In genomic region chr6:140921366-140922226, GRCh38 we compare ENCODE assay signal across 8 cellular contexts.
DNase-seq lines count a peak whose midpoint lies in the region; ATAC-seq and TF ChIP-seq lines count a peak whose summit lies in the region.

No MANE protein-coding gene starts in this region.

- POLR2A ChIA-PET in BJ (lab: Charles Lee): no interaction called here

- no peak overlapping the region for H3K23ac ChIP-seq in neuronal stem cell (ENCODE audit: low read depth, low read length, poor library complexity)

- H3K18ac ChIP-seq in neuronal stem cell (ENCODE audit: low read length): no peak overlapping the region

- peak; percentile 41 for DNase-seq in BJ (ENCODE audit: low read depth)
- DNase-seq in HT-29 (ENCODE audit: low spot score): peak; percentile 71
- DNase-seq in RWPE2 (ENCODE audit: low spot score): no peak
- no peak for DNase-seq in esophagus muscularis mucosa (ENCODE audit: extremely low spot score)
- peak; percentile 8 for DNase-seq in neuronal stem cell (ENCODE audit: low spot score)
- no peak for DNase-seq in stimulated activated CD4-positive, alpha-beta T cell treated with anti-CD3 and anti-CD28 coated beads, Interleukin-2, amount 100 ng/mL, for 48 hours
- DNase-seq in NK-92 (lab: John Stamatoyannopoulos, UW; ENCODE audit: unreplicated experiment): no peak

- no peak overlapping the region for H4K8ac ChIP-seq in neuronal stem cell (ENCODE audit: low read depth, low read length)

- H3K4ac ChIP-seq in neuronal stem cell (ENCODE audit: low read length): no peak overlapping the region

- intact Hi-C loops in esophagus muscularis mucosa (cut with DNase I): loop anchor here (10.0 kb wide), 1 partner anchor 1557 kb away; no protein-coding TSS in a partner anchor

- peak; percentile 72 for ATAC-seq in GM18519 (IDR thresholded peaks at IDR 0.05; ENCODE audit: low FRiP score, unreplicated experiment)
- peak; percentile 98 for ATAC-seq in RWPE2 (ENCODE audit: low read depth)

- H3K27ac ChIP-seq in RWPE2 (ENCODE audit: poor library complexity, severe bottlenecking): no peak overlapping the region
- H3K27ac ChIP-seq in esophagus muscularis mucosa (replicated peaks in 1 of 4): no peak overlapping the region
- no peak overlapping the region for H3K27ac ChIP-seq in neuronal stem cell (replicated peaks; ENCODE audit: low read length)

- H2BK12ac ChIP-seq in neuronal stem cell (ENCODE audit: low read length): no peak overlapping the region

- no peak overlapping the region for H2AK5ac ChIP-seq in neuronal stem cell (ENCODE audit: low read depth, low read length)

- H3K14ac ChIP-seq in neuronal stem cell (ENCODE audit: low read length): no peak overlapping the region

- H3K27me3 ChIP-seq in BJ (ENCODE audit: control insufficient read depth, insufficient read depth, low read length): no peaks in the 10 kb centered on the region
- H3K27me3 ChIP-seq in RWPE2 (ENCODE audit: insufficient read depth, poor library complexity, severe bottlenecking): no peaks in the 10 kb centered on the region
- H3K27me3 ChIP-seq in esophagus muscularis mucosa: no peaks in the 10 kb centered on the region
- no peaks in the 10 kb centered on the region for H3K27me3 ChIP-seq in neuronal stem cell (ENCODE audit: control insufficient read depth in 3 of 3, insufficient read depth in 3 of 3, low read depth in 1 of 3, low read length in 3 of 3)

- H2BK5ac ChIP-seq in neuronal stem cell (ENCODE audit: low read length): no peak overlapping the region

- no peak overlapping the region for H3K4me2 ChIP-seq in neuronal stem cell (ENCODE audit: insufficient read depth, low read length, poor library complexity, severe bottlenecking)

- WGBS in esophagus muscularis mucosa: 58% methylated on average over 4 of the region's 4 CpGs
- no CpG with 5 or more reads among the region's 4 CpGs for WGBS in neuronal stem cell (ENCODE audit: extremely low coverage in 2 of 2, insufficient read length in 2 of 2, insufficient replicate concordance in 1 of 2), 2 donors

- H2AFZ ChIP-seq in neuronal stem cell (ENCODE audit: low read length): no peak overlapping the region

- H3K36me3 ChIP-seq in BJ (ENCODE audit: control insufficient read depth, insufficient read depth, low read length) (no peaks in the 10 kb centered on the region), RWPE2 (ENCODE audit: low read depth) (no peaks in the 10 kb centered on the region), esophagus muscularis mucosa (no peaks in the 10 kb centered on the region), neuronal stem cell (replicated peaks in 1 of 2; ENCODE audit: control insufficient read depth in 2 of 2, insufficient read depth in 2 of 2, low read length in 2 of 2) (no peaks in the 10 kb centered on the region)

- H3K9me3 ChIP-seq in RWPE2 (ENCODE audit: severe bottlenecking) (no peaks in the 10 kb centered on the region), esophagus muscularis mucosa (peaks cover 0 to 5% (median 0%) of the 10 kb centered on the region in 4 donors), neuronal stem cell (replicated peaks in 1 of 2; ENCODE audit: control insufficient read depth in 2 of 2, insufficient read depth in 1 of 2, low read depth in 1 of 2, low read length in 2 of 2) (no peaks in the 10 kb centered on the region)

- CTCF ChIA-PET in BJ (lab: Yijun Ruan, JAX): interaction anchor here (0.7 to 1.2 kb wide), 3 partner anchors 63 to 434 kb away, joined by 3 to 5 read pairs (median 3); no protein-coding TSS in a partner anchor

- H2BK120ac ChIP-seq in neuronal stem cell (ENCODE audit: low read depth, low read length): no peak overlapping the region

- no peak overlapping the region for H3K4me3 ChIP-seq in BJ (ENCODE audit: low read depth, low read length)
- H3K4me3 ChIP-seq in RWPE2 (ENCODE audit: severe bottlenecking): no peak overlapping the region
- no peak overlapping the region for H3K4me3 ChIP-seq in esophagus muscularis mucosa
- no peak overlapping the region for H3K4me3 ChIP-seq in neuronal stem cell (ENCODE audit: low read length in 2 of 2)

- no peak for TF ChIP-seq POLR2A in esophagus muscularis mucosa (IDR thresholded peaks at IDR 0.05; ENCODE audit: low read depth)

- no peaks in the 10 kb centered on the region for H3K79me1 ChIP-seq in neuronal stem cell (ENCODE audit: low read depth, low read length)

- TF ChIP-seq CTCF in BJ (IDR thresholded peaks at IDR 0.05; ENCODE audit: insufficient read depth, low read depth, low read length) (peak; percentile 81), RWPE2 (IDR thresholded peaks at IDR 0.05; ENCODE audit: poor library complexity, severe bottlenecking) (peak; percentile 89), esophagus muscularis mucosa (IDR thresholded peaks at IDR 0.05) (peak; percentile 49 to 65 (median 53))

- no peak overlapping the region for H4K91ac ChIP-seq in neuronal stem cell (ENCODE audit: low read depth, low read length, poor library complexity)

- H3K9ac ChIP-seq in neuronal stem cell (ENCODE audit: low read depth, low read length, poor library complexity): no peak overlapping the region

- H3K4me1 ChIP-seq in RWPE2 (ENCODE audit: insufficient read depth, poor library complexity, severe bottlenecking): peaks cover 8% of the 10 kb centered on the region
- H3K4me1 ChIP-seq in esophagus muscularis mucosa: no peaks in the 10 kb centered on the region
- no peaks in the 10 kb centered on the region for H3K4me1 ChIP-seq in neuronal stem cell (ENCODE audit: control insufficient read depth in 2 of 2, insufficient read depth in 1 of 2, low read depth in 1 of 2, low read length in 2 of 2)

- no peak for TF ChIP-seq EP300 in esophagus muscularis mucosa (IDR thresholded peaks at IDR 0.05)

- H2BK15ac ChIP-seq in neuronal stem cell (ENCODE audit: low read length): no peak overlapping the region

Comparison
In these comparisons a context has a peak if more than half of its experiments do, and no peak if none do; other contexts are left out.
1. DNase-seq: peak in BJ (single experiment), HT-29 (single experiment) and neuronal stem cell (single experiment); none in RWPE2 (single experiment), esophagus muscularis mucosa (single experiment), stimulated activated CD4-positive, alpha-beta T cell treated with anti-CD3 and anti-CD28 coated beads, Interleukin-2, amount 100 ng/mL, for 48 hours (0 of 2) and NK-92 (single experiment).
2. Peak in every context shown above with its lines, with median percentiles within 50 percentile points of each other: CTCF ChIP-seq.